In genomic region chr14:100585448-100586152, GRCh38 we compare ENCODE assay signal across 14 cellular contexts. TPM values are rescaled to one million over a fixed set of nuclear protein-coding genes. Genes with fewer than 3 reads are reported as not detected.
DNase-seq lines count a peak whose midpoint lies in the region; TF ChIP-seq lines count a peak whose summit lies in the region.
"Had no signal": no experiment of that assay in that cellular context is flagged by ENCODE, and none has a peak within 500 bp of the region (broad histone marks: within the 10 kb centered on the region; RNA-seq: fewer than 3 reads in every experiment).

No MANE protein-coding gene starts in this region.

- BruUV-seq in OCI-LY7 (replicated peaks; lab: Mats Ljungman, UMichigan), result no TSS peak

- H2AFZ ChIP-seq in OCI-LY7 (ENCODE audit: low read length), result no peak overlapping the region

- POLR2A ChIA-PET in activated CD4-positive, alpha-beta memory T cell treated with anti-CD3 and anti-CD28 coated beads, Interleukin-2, amount 10 ng/mL, durations not matched to agents 7 days and 5 days (lab: Charles Lee), result no interaction called here
- POLR2A ChIA-PET in OCI-LY7 (lab: Charles Lee), result no interaction called here

- CTCF ChIA-PET in activated CD4-positive, alpha-beta memory T cell treated with anti-CD3 and anti-CD28 coated beads, Interleukin-2, amount 10 ng/mL, durations not matched to agents 7 days and 5 days (lab: Charles Lee), result no interaction called here
- CTCF ChIA-PET in OCI-LY7 (lab: Charles Lee; ENCODE audit: unreplicated experiment), result no interaction called here

- no peaks in the 10 kb centered on the region for H4K20me1 ChIP-seq in OCI-LY7 (ENCODE audit: insufficient read depth, low read length)

- TF ChIP-seq CTCF in OCI-LY7 (conservative IDR thresholded peaks at IDR 0.05; ENCODE audit: low read length), result no peak

- no peaks in the 10 kb centered on the region for H3K9me3 ChIP-seq in OCI-LY7 (ENCODE audit: low read length)
- H3K9me3 ChIP-seq: body of pancreas, esophagus squamous epithelium had no signal

- intact Hi-C loops in OCI-LY7 (cut with micrococcal nuclease; ENCODE audit: unreplicated experiment), result no loop called here

- H3K9me2 ChIP-seq in OCI-LY7 (ENCODE audit: insufficient read depth, low read length), result no peaks in the 10 kb centered on the region

- no peaks in the 10 kb centered on the region for H3K36me3 Mint-ChIP-seq in activated CD4-positive, alpha-beta memory T cell treated with anti-CD3 and anti-CD28 coated beads, Interleukin-2, amount 10 ng/mL, durations not matched to agents 7 days and 5 days (ENCODE audit: low read depth)

- H3K27me3 Mint-ChIP-seq in activated CD4-positive, alpha-beta memory T cell treated with anti-CD3 and anti-CD28 coated beads, Interleukin-2, amount 10 ng/mL, durations not matched to agents 7 days and 5 days, result peaks cover 19% of the 10 kb centered on the region

- no peaks in the 10 kb centered on the region for H3K4me1 ChIP-seq in OCI-LY7 (ENCODE audit: insufficient read depth, low read length, poor library complexity, severe bottlenecking)

- H3K79me2 ChIP-seq in OCI-LY7 (ENCODE audit: insufficient read depth, low read depth, low read length), result no peaks in the 10 kb centered on the region

- no peaks in the 10 kb centered on the region for H3K9me3 Mint-ChIP-seq in activated CD4-positive, alpha-beta memory T cell treated with anti-CD3 and anti-CD28 coated beads, Interleukin-2, amount 10 ng/mL, durations not matched to agents 7 days and 5 days

- H3K4me3 Mint-ChIP-seq in activated CD4-positive, alpha-beta memory T cell treated with anti-CD3 and anti-CD28 coated beads, Interleukin-2, amount 10 ng/mL, durations not matched to agents 7 days and 5 days, result peak overlapping the region; percentile 60

- no peak overlapping the region for H3K4me3 ChIP-seq in OCI-LY7 (ENCODE audit: low read depth, low read length, poor library complexity, severe bottlenecking)

- H3K4me2 ChIP-seq in OCI-LY7 (ENCODE audit: low read length), result no peak overlapping the region

- DNase-seq in stimulated activated CD4-positive, alpha-beta T cell treated with anti-CD3 and anti-CD28 coated beads, Interleukin-4, amount 100 ng/mL, for 1 hour, result peak; percentile 0
- no peak for DNase-seq in stimulated activated CD4-positive, alpha-beta T cell treated with anti-CD3 and anti-CD28 coated beads, Interleukin-1b, Interleukin-23, amount 100 ng/mL, for 48 hours
- DNase-seq in activated CD4-positive, alpha-beta memory T cell treated with anti-CD3 and anti-CD28 coated beads, Interleukin-2, amount 10 ng/mL, durations not matched to agents 7 days and 5 days, result no peak
- DNase-seq in mesenteric fat pad (ENCODE audit: low spot score) (peak; percentile 79), DMS79 treated with DMSO at 0.1 percent for 48 hours (lab: John Stamatoyannopoulos, UW) (no peak), OCI-LY7 (ENCODE audit: low spot score) (no peak), A172 (ENCODE audit: low spot score) (no peak), HUDEP-2 (lab: John Stamatoyannopoulos, UW; ENCODE audit: unreplicated experiment in 76 of 76) (no peak)
- DNase-seq: activated CD4-positive, alpha-beta T cell treated with anti-CD3 and anti-CD28 coated beads, Interleukin-2, amount 50 U/mL, for 4 hours; esophagus squamous epithelium; MV-4-11; NCI-H524 treated with DMSO at 0.1 percent for 48 hours; trophoblast cell had no signal

- no peaks in the 10 kb centered on the region for H3K36me3 ChIP-seq in OCI-LY7 (ENCODE audit: insufficient read depth, low read length)
- H3K36me3 ChIP-seq: esophagus squamous epithelium had no signal

- peaks cover 8% of the 10 kb centered on the region for H3K4me1 Mint-ChIP-seq in activated CD4-positive, alpha-beta memory T cell treated with anti-CD3 and anti-CD28 coated beads, Interleukin-2, amount 10 ng/mL, durations not matched to agents 7 days and 5 days

- H3K27ac ChIP-seq in OCI-LY7 (ENCODE audit: low read depth, low read length, poor library complexity, severe bottlenecking), result no peak overlapping the region
- H3K27ac ChIP-seq: body of pancreas, esophagus squamous epithelium had no signal

- H3K27ac Mint-ChIP-seq in activated CD4-positive, alpha-beta memory T cell treated with anti-CD3 and anti-CD28 coated beads, Interleukin-2, amount 10 ng/mL, durations not matched to agents 7 days and 5 days, result no peak overlapping the region

RNA-seq across cellular contexts. Expression of gene BEGAIN, which starts 1.6 kb away (rescaled TPM):
- 1 to 10 TPM; 2.7 to 3.1 TPM for total RNA-seq in activated CD4-positive, alpha-beta memory T cell treated with anti-CD3 and anti-CD28 coated beads, Interleukin-2, amount 10 ng/mL, durations not matched to agents 7 days and 5 days
- total RNA-seq in mesenteric fat pad (2.2 TPM), OCI-LY7 (2022) (0.06 and 0.76 TPM in 2 replicates)
- 1.8 TPM in 1 of 2 replicates, not detected in the other for total RNA-seq in OCI-LY7 (2014; rRNA removed; shearing (Covaris generic))
- 1.3 and 1.5 TPM in 2 replicates for total RNA-seq in A172 (2014; rRNA removed; shearing (Covaris generic))

Comparison
In these comparisons a context has a peak if more than half of its experiments do, and no peak if none do; other contexts are left out.
1. DNase-seq: peak in stimulated activated CD4-positive, alpha-beta T cell treated with anti-CD3 and anti-CD28 coated beads, Interleukin-4, amount 100 ng/mL, for 1 hour (single experiment) and mesenteric fat pad (single experiment); none in stimulated activated CD4-positive, alpha-beta T cell treated with anti-CD3 and anti-CD28 coated beads, Interleukin-1b, Interleukin-23, amount 100 ng/mL, for 48 hours (single experiment), activated CD4-positive, alpha-beta memory T cell treated with anti-CD3 and anti-CD28 coated beads, Interleukin-2, amount 10 ng/mL, durations not matched to agents 7 days and 5 days (single experiment), DMS79 treated with DMSO at 0.1 percent for 48 hours (single experiment), OCI-LY7 (single experiment), A172 (single experiment) and HUDEP-2 (0 of 76).